10 cellular contexts compared by ENCODE assay signal in genomic region chr19:3056454-3057016, GRCh38. TPM values are rescaled to one million over a fixed set of nuclear protein-coding genes. Genes with fewer than 3 reads are reported as not detected.
A peak's percentile ranks its signal among the peaks of the same experiment; 100 is the strongest.
DNase-seq lines count a peak whose midpoint lies in the region; ATAC-seq, FAIRE-seq and TF ChIP-seq lines count a peak whose summit lies in the region.
"Had no signal": no experiment of that assay in that cellular context is flagged by ENCODE, and none has a peak within 500 bp of the region (broad histone marks: within the 10 kb centered on the region; RNA-seq: fewer than 3 reads in every experiment).

No MANE protein-coding gene starts in this region.

- WGBS in tibial nerve, 2 donors, result 68 to 71% methylated on average over 10 of the region's 10 CpGs
- 69% methylated on average over 9 of the region's 10 CpGs for WGBS in smooth muscle cell (ENCODE audit: low lambda C conversion rate)

- DNase-seq in activated CD4-positive, alpha-beta T cell treated with anti-CD3 and anti-CD28 coated beads, Interleukin-2, amount 10 ng/mL, durations not matched to agents 24 days and 14 days, result no peak
- no peak for DNase-seq in activated CD4-positive, alpha-beta T cell treated with anti-CD3 and anti-CD28 coated beads, Interleukin-2, amount 50 U/mL, for 4 hours
- no peak for DNase-seq in WTC11 (ENCODE audit: low spot score)
- peak; percentile 59 for DNase-seq in kidney
- no peak for DNase-seq in tibial nerve (ENCODE audit: low spot score in 2 of 2)
- no peak for DNase-seq in smooth muscle cell (lab: John Stamatoyannopoulos, UW; ENCODE audit: unreplicated experiment)
- DNase-seq in DMS53 treated with DMSO at 0.1 percent for 48 hours (lab: John Stamatoyannopoulos, UW; ENCODE audit: unreplicated experiment), result no peak
- DNase-seq: activated CD4-positive, alpha-beta T cell treated with anti-CD3 and anti-CD28 coated beads, Interleukin-2, amount 50 U/mL, for 48 hours; Karpas-422 had no signal

- H4K20me1 ChIP-seq in smooth muscle cell (ENCODE audit: low read depth), result peaks cover 66% of the 10 kb centered on the region

- TF ChIP-seq CTCF in WTC11 (IDR thresholded peaks at IDR 0.05) (no peak), kidney (IDR thresholded peaks at IDR 0.05; ENCODE audit: borderline replicate concordance, extremely low read depth, insufficient read depth) (no peak), tibial nerve (IDR thresholded peaks at IDR 0.05) (no peak), smooth muscle cell (IDR thresholded peaks at IDR 0.05; ENCODE audit: borderline replicate concordance, insufficient read depth, poor library complexity, severe bottlenecking) (no peak)

- intact Hi-C loops in activated CD4-positive, alpha-beta T cell treated with anti-CD3 and anti-CD28 coated beads, Interleukin-2, amount 10 ng/mL, durations not matched to agents 24 days and 14 days (cut with micrococcal nuclease), result no loop called here
- intact Hi-C loops in kidney (cut with DNase I), result no loop called here

- H3K9ac ChIP-seq in kidney (ENCODE audit: low read length in 2 of 2), result no peak overlapping the region
- H3K9ac ChIP-seq in smooth muscle cell (ENCODE audit: low read depth), result no peak overlapping the region

- H3K9me3 Mint-ChIP-seq in activated CD4-positive, alpha-beta T cell treated with anti-CD3 and anti-CD28 coated beads, Interleukin-2, amount 10 ng/mL, durations not matched to agents 24 days and 14 days, result no peaks in the 10 kb centered on the region
- no peaks in the 10 kb centered on the region for H3K9me3 Mint-ChIP-seq in WTC11

- no peaks in the 10 kb centered on the region for H3K27me3 Mint-ChIP-seq in activated CD4-positive, alpha-beta T cell treated with anti-CD3 and anti-CD28 coated beads, Interleukin-2, amount 10 ng/mL, durations not matched to agents 24 days and 14 days
- no peaks in the 10 kb centered on the region for H3K27me3 Mint-ChIP-seq in WTC11 (ENCODE audit: low read depth)

- peaks cover 6% of the 10 kb centered on the region for H3F3A ChIP-seq in smooth muscle cell (ENCODE audit: low read depth)

- H3K27me3 ChIP-seq in tibial nerve (no peaks in the 10 kb centered on the region), smooth muscle cell (ENCODE audit: low read depth) (no peaks in the 10 kb centered on the region)

- TF ChIP-seq EP300 in tibial nerve (IDR thresholded peaks at IDR 0.05), result no peak

- ATAC-seq in WTC11 (peak; percentile 26), GM21576 (IDR thresholded peaks at IDR 0.05; ENCODE audit: unreplicated experiment) (no peak)

- H3K4me3 ChIP-seq in kidney (ENCODE audit: low read length in 2 of 2), result no peak overlapping the region
- H3K4me3 ChIP-seq in tibial nerve, result no peak overlapping the region
- H3K4me3 ChIP-seq in smooth muscle cell, result no peak overlapping the region

- H3K9me3 ChIP-seq in kidney (ENCODE audit: control insufficient read depth in 1 of 2, low read length in 2 of 2), result no peaks in the 10 kb centered on the region
- no peaks in the 10 kb centered on the region for H3K9me3 ChIP-seq in tibial nerve
- no peaks in the 10 kb centered on the region for H3K9me3 ChIP-seq in smooth muscle cell (replicated peaks; ENCODE audit: low read depth)

- peak overlapping the region; percentile 78 to 81 for H3K27ac ChIP-seq in kidney (ENCODE audit: low read depth in 2 of 2, low read length in 2 of 2)
- H3K27ac ChIP-seq in tibial nerve, result peak overlapping the region; percentile 62 to 99 (median 78)
- no peak overlapping the region for H3K27ac ChIP-seq in smooth muscle cell (ENCODE audit: low read depth)

- no peak overlapping the region for H2AFZ ChIP-seq in smooth muscle cell (ENCODE audit: low read depth)

- H3K4me3 Mint-ChIP-seq in activated CD4-positive, alpha-beta T cell treated with anti-CD3 and anti-CD28 coated beads, Interleukin-2, amount 10 ng/mL, durations not matched to agents 24 days and 14 days, result no peak overlapping the region
- peak overlapping the region; percentile 16; the same call in 1 of the 2 replicates for H3K4me3 Mint-ChIP-seq in WTC11

- CTCF ChIA-PET in WTC11 (lab: Charles Lee), result interaction anchor here (1.4 to 1.6 kb wide), 4 partner anchors 20 to 106 kb away, joined by 5 to 7 read pairs (median 6); no protein-coding TSS in a partner anchor

- POLR2A ChIA-PET in WTC11 (lab: Charles Lee), result interaction anchor here (0.7 to 1.1 kb wide), 2 partner anchors 14 to 17 kb away, joined by 3 read pairs; no protein-coding TSS in a partner anchor

- H3K36me3 ChIP-seq in kidney (ENCODE audit: control insufficient read depth in 1 of 2, insufficient read depth in 2 of 2, low read length in 2 of 2) (peaks cover 16 to 33% of the 10 kb centered on the region in 2 donors), tibial nerve (peaks cover 0 to 71% (median 22%) of the 10 kb centered on the region in 3 donors), smooth muscle cell (ENCODE audit: low read depth) (no peaks in the 10 kb centered on the region)

- H3K4me2 ChIP-seq in smooth muscle cell, result no peak overlapping the region

- peaks cover 26% of the 10 kb centered on the region for H3K4me1 Mint-ChIP-seq in activated CD4-positive, alpha-beta T cell treated with anti-CD3 and anti-CD28 coated beads, Interleukin-2, amount 10 ng/mL, durations not matched to agents 24 days and 14 days
- H3K4me1 Mint-ChIP-seq in WTC11, result peaks cover 46% of the 10 kb centered on the region

- H3K27ac Mint-ChIP-seq in activated CD4-positive, alpha-beta T cell treated with anti-CD3 and anti-CD28 coated beads, Interleukin-2, amount 10 ng/mL, durations not matched to agents 24 days and 14 days, result peak overlapping the region; percentile 38
- peak overlapping the region; percentile 65; the same call in 1 of the 2 replicates for H3K27ac Mint-ChIP-seq in WTC11

- H3K79me2 ChIP-seq in smooth muscle cell (ENCODE audit: low read depth), result peaks cover 7% of the 10 kb centered on the region

- TF ChIP-seq POLR2A in tibial nerve (IDR thresholded peaks at IDR 0.05), result no peak

- H3K4me1 ChIP-seq in kidney (ENCODE audit: control insufficient read depth in 1 of 2, insufficient read depth in 1 of 2, low read depth in 1 of 2, low read length in 2 of 2), result peaks cover 22 to 40% of the 10 kb centered on the region in 2 donors
- H3K4me1 ChIP-seq in tibial nerve, result peaks cover 0 to 81% (median 35%) of the 10 kb centered on the region in 4 donors
- peaks cover 8% of the 10 kb centered on the region for H3K4me1 ChIP-seq in smooth muscle cell (ENCODE audit: low read depth)

- peaks cover 56% of the 10 kb centered on the region for H3K36me3 Mint-ChIP-seq in activated CD4-positive, alpha-beta T cell treated with anti-CD3 and anti-CD28 coated beads, Interleukin-2, amount 10 ng/mL, durations not matched to agents 24 days and 14 days (ENCODE audit: low read depth)
- H3K36me3 Mint-ChIP-seq in WTC11, result peaks cover 20% of the 10 kb centered on the region

- FAIRE-seq in kidney (lab: Jason Lieb, UNC), result no peak

TF ChIP-seq in WTC11, 78 proteins besides CTCF, POLR2A, EP300 and RAD21 (continues in another document):
- TF ChIP-seq ZNF423 (CRISPR knock-in tag; IDR thresholded peaks at IDR 0.05) (0 out of 2 replicates have a peak, but pooled peaks have one; percentile 25), SMAD3 (CRISPR knock-in tag; IDR thresholded peaks at IDR 0.05; ENCODE audit: borderline replicate concordance) (no peak), NR1H2 (CRISPR knock-in tag; IDR thresholded peaks at IDR 0.05) (no peak), MXD4 (CRISPR knock-in tag; IDR thresholded peaks at IDR 0.05; ENCODE audit: borderline replicate concordance) (no peak), ZNF317 (CRISPR knock-in tag; IDR thresholded peaks at IDR 0.05; ENCODE audit: borderline replicate concordance, low read depth) (no peak), ETV6 (CRISPR knock-in tag; IDR thresholded peaks at IDR 0.05) (no peak), ZNF219 (CRISPR knock-in tag; IDR thresholded peaks at IDR 0.05; ENCODE audit: borderline replicate concordance) (no peak), FOXP1 (CRISPR knock-in tag; IDR thresholded peaks at IDR 0.05; ENCODE audit: borderline replicate concordance) (no peak), ZBTB21 (CRISPR knock-in tag; IDR thresholded peaks at IDR 0.05; ENCODE audit: borderline replicate concordance) (no peak)

RNA-seq across cellular contexts. Expression of gene TLE5, which starts 5.8 kb away (rescaled TPM):
- 380 and 392 TPM in 2 replicates for total RNA-seq in activated CD4-positive, alpha-beta T cell treated with anti-CD3 and anti-CD28 coated beads, Interleukin-2, amount 10 ng/mL, durations not matched to agents 24 days and 14 days
- total RNA-seq in WTC11 (2021) (233 to 249 TPM (median 246 TPM) in 3 replicates), kidney (526 TPM), tibial nerve (1,000 to 10,000 TPM in 1 of 4 donors, 100 to 1,000 TPM in 3; 449 to 1,111 (median 479) TPM), smooth muscle cell (145 and 146 TPM in 2 replicates)
- polyA plus RNA-seq in kidney (ENCODE audit: insufficient read depth, low read depth, low replicate concordance) (580 TPM), smooth muscle cell (235 and 274 TPM in 2 replicates)

RNA-seq across cellular contexts. Expression of gene TLE2, which starts 27.5 kb away (rescaled TPM):
- 1.4 and 2.3 TPM in 2 replicates for total RNA-seq in activated CD4-positive, alpha-beta T cell treated with anti-CD3 and anti-CD28 coated beads, Interleukin-2, amount 10 ng/mL, durations not matched to agents 24 days and 14 days
- total RNA-seq in WTC11 (2021) (13.1 to 20.0 TPM (median 15.8 TPM) in 3 replicates), kidney (76.6 TPM), tibial nerve (100 to 1,000 TPM in 3 of 4 donors, 10 to 100 TPM in 1; 87.5 to 184 (median 122) TPM), smooth muscle cell (7.1 and 7.7 TPM in 2 replicates)
- polyA plus RNA-seq in kidney (ENCODE audit: insufficient read depth, low read depth, low replicate concordance) (28.2 TPM), smooth muscle cell (13.6 and 14.9 TPM in 2 replicates)

RNA-seq across cellular contexts. Expression of gene GNA11, which starts 37.6 kb away (rescaled TPM):
- 7.4 and 10.1 TPM in 2 replicates for total RNA-seq in activated CD4-positive, alpha-beta T cell treated with anti-CD3 and anti-CD28 coated beads, Interleukin-2, amount 10 ng/mL, durations not matched to agents 24 days and 14 days
- total RNA-seq in WTC11 (2021) (22.4 to 27.2 TPM (median 23.5 TPM) in 3 replicates), kidney (69.4 TPM), tibial nerve (100 to 1,000 TPM in 3 of 4 donors, 10 to 100 TPM in 1; 65.1 to 114 (median 107) TPM), smooth muscle cell (16.3 and 16.9 TPM in 2 replicates)
- polyA plus RNA-seq in kidney (ENCODE audit: insufficient read depth, low read depth, low replicate concordance) (43.9 TPM), smooth muscle cell (57.4 and 71.5 TPM in 2 replicates)
